23 cellular contexts compared by ENCODE assay signal in the genomic region with DNA sequence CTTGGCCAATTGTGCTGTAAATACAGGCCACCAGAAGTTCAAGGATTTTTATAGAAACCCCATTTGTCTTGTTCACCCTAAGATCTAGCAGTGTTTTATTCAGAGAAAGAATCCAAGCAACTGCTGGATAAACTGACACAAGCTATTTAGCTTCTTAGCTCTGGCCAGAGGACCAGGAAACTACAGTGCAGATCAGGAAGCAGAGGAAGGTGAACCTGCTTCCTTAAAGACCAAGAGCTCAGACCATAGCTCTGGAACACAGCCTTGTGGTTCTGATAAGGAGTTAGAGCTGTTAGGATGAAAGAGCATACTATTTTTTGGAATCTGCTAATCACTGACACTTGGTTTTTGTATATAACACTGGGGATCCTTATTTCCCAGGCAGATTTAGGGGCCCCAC. TPM values are rescaled to one million over a fixed set of nuclear protein-coding genes. Genes with fewer than 3 reads are reported as not detected.
DNase-seq lines count a peak whose midpoint lies in the region; ATAC-seq and TF ChIP-seq lines count a peak whose summit lies in the region.
"Had no signal": no experiment of that assay in that cellular context is flagged by ENCODE, and none has a peak within 500 bp of the region (broad histone marks: within the 10 kb centered on the region; RNA-seq: fewer than 3 reads in every experiment).

No MANE protein-coding gene starts in this region.

- H3K27ac ChIP-seq in gastrocnemius medialis = peak overlapping the region in 3 of 4 donors; percentile 21 to 38 (median 33)
- H3K27ac ChIP-seq: A549, KMS-11, SJCRH30 had no signal

- no peaks in the 10 kb centered on the region for H3K27me3 Mint-ChIP-seq in activated naive CD8-positive, alpha-beta T cell
- H3K27me3 Mint-ChIP-seq in activated naive CD8-positive, alpha-beta T cell treated with anti-CD3 and anti-CD28 coated beads for 36 hours = no peaks in the 10 kb centered on the region
- H3K27me3 Mint-ChIP-seq in natural killer cell (ENCODE audit: low read depth in 2 of 2) = no peaks in the 10 kb centered on the region
- H3K27me3 Mint-ChIP-seq: B cell had no signal

- DNase-seq in activated naive CD8-positive, alpha-beta T cell treated with anti-CD3 and anti-CD28 coated beads for 36 hours = no peak
- DNase-seq in GDM1 (lab: John Stamatoyannopoulos, UW) (peak; percentile 36), glomerular endothelial cell (ENCODE audit: extremely low read depth, low read depth, low spot score) (peak; percentile 52), gastrocnemius medialis (no peak), NCI-H510A (lab: John Stamatoyannopoulos, UW) (no peak), natural killer cell (no peak)
- DNase-seq: DND-41, HCEC 1CT, IMR-90, NCI-H1105, NCI-H146, NCI-H2029 treated with DMSO at 0.1 percent for 48 hours, NCI-H2171, NCI-H526, OCI-M1, SJCRH30 had no signal

- ATAC-seq in gastrocnemius medialis (no peak), natural killer cell (no peak), HG03280 (IDR thresholded peaks at IDR 0.05; ENCODE audit: unreplicated experiment) (no peak)
- ATAC-seq: A549, GM23338 had no signal

- no peaks in the 10 kb centered on the region for H3K9me3 ChIP-seq in gastrocnemius medialis
- H3K9me3 ChIP-seq: A549, SJCRH30 had no signal

- in situ Hi-C loops in gastrocnemius medialis (cut with MboI; ENCODE audit: low sequenced_read_pairs in 4 of 4) = no loop called here

- intact Hi-C loops in gastrocnemius medialis (cut with DNase I; ENCODE audit: low total_unique reads) (no loop called here), natural killer cell (cut with micrococcal nuclease) (no loop called here)

- H3K4me3 Mint-ChIP-seq in activated naive CD8-positive, alpha-beta T cell = no peak overlapping the region
- H3K4me3 Mint-ChIP-seq in activated naive CD8-positive, alpha-beta T cell treated with anti-CD3 and anti-CD28 coated beads for 36 hours = no peak overlapping the region
- no peak overlapping the region for H3K4me3 Mint-ChIP-seq in natural killer cell
- H3K4me3 Mint-ChIP-seq: B cell, CD14-positive monocyte, GM23338 had no signal

- peaks cover 8 to 89% of the 10 kb centered on the region in 2 donors for H3K36me3 ChIP-seq in gastrocnemius medialis

- peaks cover 4% of the 10 kb centered on the region for H3K36me3 Mint-ChIP-seq in activated naive CD8-positive, alpha-beta T cell
- peaks cover 14% of the 10 kb centered on the region for H3K36me3 Mint-ChIP-seq in activated naive CD8-positive, alpha-beta T cell treated with anti-CD3 and anti-CD28 coated beads for 36 hours
- H3K36me3 Mint-ChIP-seq in natural killer cell = peaks cover 11% of the 10 kb centered on the region

- peak overlapping the region; percentile 41 for H3K27ac Mint-ChIP-seq in activated naive CD8-positive, alpha-beta T cell
- H3K27ac Mint-ChIP-seq in activated naive CD8-positive, alpha-beta T cell treated with anti-CD3 and anti-CD28 coated beads for 36 hours = no peak overlapping the region
- H3K27ac Mint-ChIP-seq in natural killer cell = no peak overlapping the region
- H3K27ac Mint-ChIP-seq: B cell, GM23338 had no signal

- H3K27me3 ChIP-seq in gastrocnemius medialis = no peaks in the 10 kb centered on the region
- H3K27me3 ChIP-seq: SJCRH30 had no signal

- TF ChIP-seq CTCF in gastrocnemius medialis (IDR thresholded peaks at IDR 0.05 in 4 of 5, conservative IDR thresholded peaks at IDR 0.05 in 1 of 5) = no peak
- no peak for TF ChIP-seq CTCF in natural killer cell (IDR thresholded peaks at IDR 0.05)

- peaks cover 0 to 6% of the 10 kb centered on the region in 2 donors for H3K4me1 ChIP-seq in gastrocnemius medialis
- H3K4me1 ChIP-seq: A549, SJCRH30 had no signal

- H3K4me3 ChIP-seq in gastrocnemius medialis = no peak overlapping the region
- H3K4me3 ChIP-seq: A549, GM23338, SJCRH30 had no signal

- no peaks in the 10 kb centered on the region for H3K4me1 Mint-ChIP-seq in activated naive CD8-positive, alpha-beta T cell (ENCODE audit: low read depth)
- H3K4me1 Mint-ChIP-seq in activated naive CD8-positive, alpha-beta T cell treated with anti-CD3 and anti-CD28 coated beads for 36 hours = no peaks in the 10 kb centered on the region
- H3K4me1 Mint-ChIP-seq in natural killer cell = no peaks in the 10 kb centered on the region
- H3K4me1 Mint-ChIP-seq: B cell, CD14-positive monocyte, GM23338 had no signal

- TF ChIP-seq POLR2A in gastrocnemius medialis (IDR thresholded peaks at IDR 0.05) = no peak

- H3K9me3 Mint-ChIP-seq in activated naive CD8-positive, alpha-beta T cell (ENCODE audit: low read depth) = no peaks in the 10 kb centered on the region
- H3K9me3 Mint-ChIP-seq in activated naive CD8-positive, alpha-beta T cell treated with anti-CD3 and anti-CD28 coated beads for 36 hours = no peaks in the 10 kb centered on the region
- H3K9me3 Mint-ChIP-seq in natural killer cell = no peaks in the 10 kb centered on the region
- H3K9me3 Mint-ChIP-seq: CD14-positive monocyte, GM23338 had no signal

RNA-seq across cellular contexts. Expression of a gene that starts 5.2 kb away (rescaled TPM):
- total RNA-seq in activated naive CD8-positive, alpha-beta T cell treated with anti-CD3 and anti-CD28 coated beads for 36 hours = 1 to 10 TPM; 1.1 to 1.2 TPM
- total RNA-seq in glomerular endothelial cell (0.82 and 1.9 TPM in 2 replicates), gastrocnemius medialis (1 to 10 TPM in 2 of 4 donors, under 1 TPM in 2; 0.12 to 6.9 (median 0.60) TPM), natural killer cell (1 to 10 TPM; 2.9 to 4.5 (median 3.3) TPM)

RNA-seq across cellular contexts. Expression of a gene that starts 45.2 kb away (rescaled TPM):
- total RNA-seq in activated naive CD8-positive, alpha-beta T cell treated with anti-CD3 and anti-CD28 coated beads for 36 hours = 100 to 1,000 TPM; 274 to 278 TPM
- total RNA-seq in glomerular endothelial cell (41.2 and 68.8 TPM in 2 replicates), gastrocnemius medialis (10 to 100 TPM; 25.5 to 32.7 (median 27.3) TPM), natural killer cell (100 to 1,000 TPM; 109 to 171 (median 121) TPM)

RNA-seq across cellular contexts. Expression of a gene that starts 57.3 kb away (rescaled TPM):
- 10 to 100 TPM; 82.4 to 90.5 TPM for total RNA-seq in activated naive CD8-positive, alpha-beta T cell treated with anti-CD3 and anti-CD28 coated beads for 36 hours
- 78.6 and 83.0 TPM in 2 replicates for total RNA-seq in glomerular endothelial cell
- total RNA-seq in gastrocnemius medialis = 10 to 100 TPM; 58.5 to 99.5 (median 81.8) TPM
- total RNA-seq in natural killer cell = 100 to 1,000 TPM; 144 to 176 (median 153) TPM

RNA-seq across cellular contexts. Expression of a gene that starts 58.9 kb away (rescaled TPM):
- 10 to 100 TPM; 43.0 to 45.2 TPM for total RNA-seq in activated naive CD8-positive, alpha-beta T cell treated with anti-CD3 and anti-CD28 coated beads for 36 hours
- total RNA-seq in glomerular endothelial cell (25.8 and 34.5 TPM in 2 replicates), gastrocnemius medialis (10 to 100 TPM; 19.5 to 32.0 (median 22.0) TPM), natural killer cell (10 to 100 TPM in 1 of 3 donors, 1 to 10 TPM in 2; 8.8 to 14.2 (median 9.3) TPM)

Comparison
In these comparisons a context has a peak if more than half of its experiments do, and no peak if none do; other contexts are left out.
1. DNase-seq: peak in GDM1 (single experiment) and glomerular endothelial cell (single experiment); none in activated naive CD8-positive, alpha-beta T cell treated with anti-CD3 and anti-CD28 coated beads for 36 hours (single experiment), gastrocnemius medialis (0 of 2), NCI-H510A (single experiment) and natural killer cell (single experiment).